ENCODE assay signal across 8 cellular contexts in the genomic region with DNA sequence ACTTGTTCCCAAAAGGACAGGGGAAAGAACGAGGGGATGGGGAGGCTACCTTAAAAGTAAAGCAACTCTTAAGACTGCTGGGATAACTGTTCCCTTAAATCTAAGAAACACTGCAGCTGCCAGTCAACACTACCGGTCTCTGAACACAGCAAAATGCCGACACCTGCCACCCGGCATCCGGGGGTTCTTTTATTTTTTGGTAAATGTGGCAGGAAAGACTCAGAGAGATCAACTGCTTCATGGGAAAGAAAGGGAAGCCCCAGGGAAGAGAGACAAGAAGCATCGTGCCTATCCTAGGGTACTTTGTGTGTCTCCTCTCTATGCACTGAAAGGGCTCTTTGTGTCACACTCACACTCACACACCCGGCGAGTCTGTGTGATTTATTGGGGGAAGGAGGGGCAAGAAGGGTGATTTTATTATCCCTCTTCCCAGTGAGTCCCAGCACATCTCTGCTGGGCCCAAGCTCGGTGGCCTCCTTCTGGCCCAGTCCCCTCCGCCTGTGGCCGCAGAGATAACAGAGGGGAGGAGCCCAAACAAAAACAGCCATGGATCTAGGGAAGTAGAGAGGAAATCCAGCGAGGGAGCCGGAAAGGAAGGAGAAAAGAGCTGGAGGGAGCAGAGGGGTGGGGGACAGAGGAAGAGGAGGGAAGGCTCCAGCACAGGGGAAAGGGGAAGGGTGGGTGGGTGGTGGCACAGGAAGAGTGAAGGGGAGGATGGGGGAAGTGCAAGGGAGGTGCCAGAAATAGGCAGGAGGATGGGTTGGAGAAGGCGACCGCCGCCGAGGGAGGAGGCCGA. TPM values are rescaled to one million over a fixed set of nuclear protein-coding genes. Genes with fewer than 3 reads are reported as not detected.
DNase-seq lines count a peak whose midpoint lies in the region; ATAC-seq and TF ChIP-seq lines count a peak whose summit lies in the region.

No MANE protein-coding gene starts in this region.

- CTCF ChIA-PET in CD8-positive, alpha-beta T cell (lab: Charles Lee) = interaction anchor here (0.8 to 1.5 kb wide), 4 partner anchors 27 to 171 kb away, joined by 3 to 5 read pairs (median 4); no protein-coding TSS in a partner anchor
- CTCF ChIA-PET in HEK293T (lab: Yijun Ruan, JAX) = interaction anchor here (0.6 kb wide), 1 partner anchor 214 kb away, joined by 5 read pairs; no protein-coding TSS in a partner anchor
- CTCF ChIA-PET in T-cell (lab: Charles Lee) = interaction anchor here (0.6 to 3.5 kb wide), 3 partner anchors 28 to 97 kb away, joined by 3 to 13 read pairs (median 6); no protein-coding TSS in a partner anchor

- no peaks in the 10 kb centered on the region for H3K9me3 Mint-ChIP-seq in CD8-positive, alpha-beta T cell
- no peaks in the 10 kb centered on the region for H3K9me3 Mint-ChIP-seq in T-cell

- no peak for TF ChIP-seq EP300 in stomach (IDR thresholded peaks at IDR 0.05)

- peak in 3 of 7 experiments; percentile 38 to 59 (median 39) for DNase-seq in CD8-positive, alpha-beta T cell
- DNase-seq in HEK293T (ENCODE audit: extremely low spot score) (peak; percentile 61), T-cell (peak in 22 of 34 experiments; percentile 16 to 53 (median 33)), dorsolateral prefrontal cortex (peak; percentile 24 to 72 (median 57)), left lung (peak in 1 of 2 donors; percentile 61), stomach (no peak)

- POLR2A ChIA-PET in CD8-positive, alpha-beta T cell (lab: Charles Lee) = interaction anchor here (1.0 to 1.1 kb wide), 3 partner anchors 91 to 172 kb away, joined by 3 to 4 read pairs (median 3); no protein-coding TSS in a partner anchor
- POLR2A ChIA-PET in HEK293T (lab: Yijun Ruan, JAX) (interaction anchor here (1.0 kb wide), 1 partner anchor 18 kb away, joined by 4 read pairs; no protein-coding TSS in a partner anchor), T-cell (lab: Charles Lee) (interaction anchor here in 1 of 2 donors (0.6 to 1.2 kb wide), 2 partner anchors 17 to 108 kb away, joined by 4 to 7 read pairs; no protein-coding TSS in a partner anchor)

- intact Hi-C loops in CD8-positive, alpha-beta T cell (cut with DNase I, micrococcal nuclease) = loop anchor here (1.0 to 5.0 kb wide), 13 partner anchors 15 to 615 kb away; a partner anchor contains a TSS
- intact Hi-C loops in dorsolateral prefrontal cortex (cut with DNase I) (loop anchor here (2.0 to 10.0 kb wide), 7 partner anchors 55 to 161 kb away; no protein-coding TSS in a partner anchor), left lung (cut with DNase I) (no loop called here), stomach (cut with DNase I; ENCODE audit: low total_unique reads) (loop anchor here (10.0 kb wide), 2 partner anchors 123 to 147 kb away; no protein-coding TSS in a partner anchor)

- H3K4me1 Mint-ChIP-seq in CD8-positive, alpha-beta T cell (ENCODE audit: low read depth) = peaks cover 54% of the 10 kb centered on the region
- peaks cover 56 to 64% (median 60%) of the 10 kb centered on the region in 3 donors for H3K4me1 Mint-ChIP-seq in T-cell

- no peaks in the 10 kb centered on the region for H3K27me3 ChIP-seq in CD8-positive, alpha-beta T cell (ENCODE audit: insufficient read depth, low read length)
- H3K27me3 ChIP-seq in dorsolateral prefrontal cortex (no peaks in the 10 kb centered on the region), left lung (peaks cover 0 to 51% of the 10 kb centered on the region in 2 donors), stomach (peaks cover 0 to 11% (median 0%) of the 10 kb centered on the region in 3 donors)

- no peak for TF ChIP-seq CTCF in CD8-positive, alpha-beta T cell (IDR thresholded peaks at IDR 0.05)
- TF ChIP-seq CTCF in dorsolateral prefrontal cortex (IDR thresholded peaks at IDR 0.05 in 54 of 56, conservative IDR thresholded peaks at IDR 0.05 in 2 of 56; ENCODE audit: low read depth in 1 of 56, partially characterized antibody in 56 of 56) (peak in 2 of 56 donors; percentile 4 to 16), left lung (IDR thresholded peaks at IDR 0.05) (no peak), stomach (IDR thresholded peaks at IDR 0.05) (no peak)

- 1 to 7% (median 2%) methylated on average over 18 of the region's 18 CpGs for WGBS in stomach, 5 donors

- peak overlapping the region; percentile 91 for H3K4me3 ChIP-seq in CD8-positive, alpha-beta T cell (ENCODE audit: low read depth, low read length)
- H3K4me3 ChIP-seq in dorsolateral prefrontal cortex (peak overlapping the region; percentile 58 to 95 (median 83)), left lung (peak overlapping the region; percentile 60 to 69), stomach (peak overlapping the region; percentile 68 to 88 (median 79))

- TF ChIP-seq POLR2A in stomach (IDR thresholded peaks at IDR 0.05) = no peak

- H3K36me3 ChIP-seq in CD8-positive, alpha-beta T cell (ENCODE audit: insufficient read depth, low read length) = no peaks in the 10 kb centered on the region
- H3K36me3 ChIP-seq in left lung (no peaks in the 10 kb centered on the region), stomach (no peaks in the 10 kb centered on the region)

- peaks cover 28% of the 10 kb centered on the region for H3K36me3 Mint-ChIP-seq in CD8-positive, alpha-beta T cell
- peaks cover 12% of the 10 kb centered on the region for H3K36me3 Mint-ChIP-seq in T-cell

- no peak for ATAC-seq in CD8-positive, alpha-beta T cell
- ATAC-seq in T-cell (replicated peaks in 1 of 4) (peak in 2 of 4 experiments; percentile 0 to 3), left lung (no peak), GM21390 (IDR thresholded peaks at IDR 0.05; ENCODE audit: unreplicated experiment) (no peak), HG03439 (IDR thresholded peaks at IDR 0.05; ENCODE audit: unreplicated experiment) (no peak)

- H3K4me1 ChIP-seq in CD8-positive, alpha-beta T cell (ENCODE audit: insufficient read depth, low read length) = peaks cover 50% of the 10 kb centered on the region
- H3K4me1 ChIP-seq in left lung (peaks cover 0 to 33% of the 10 kb centered on the region in 2 donors), stomach (peaks cover 5 to 48% (median 36%) of the 10 kb centered on the region in 4 donors)

- H3K27me3 Mint-ChIP-seq in CD8-positive, alpha-beta T cell (ENCODE audit: low read depth) = no peaks in the 10 kb centered on the region
- H3K27me3 Mint-ChIP-seq in T-cell = no peaks in the 10 kb centered on the region

- peak overlapping the region; percentile 86 for H3K27ac ChIP-seq in CD8-positive, alpha-beta T cell (ENCODE audit: low read depth, low read length)
- H3K27ac ChIP-seq in dorsolateral prefrontal cortex (peak overlapping the region; percentile 62 to 97 (median 91)), left lung (peak overlapping the region; percentile 69 to 78), stomach (peak overlapping the region; percentile 77 to 92 (median 90))

- peak overlapping the region; percentile 97 for H3K4me3 Mint-ChIP-seq in CD8-positive, alpha-beta T cell
- peak overlapping the region; percentile 96 to 99 (median 98) for H3K4me3 Mint-ChIP-seq in T-cell

- no peaks in the 10 kb centered on the region for H3K9me3 ChIP-seq in CD8-positive, alpha-beta T cell (ENCODE audit: low read length)
- H3K9me3 ChIP-seq in left lung = no peaks in the 10 kb centered on the region
- H3K9me3 ChIP-seq in stomach = peaks cover 0 to 6% (median 0%) of the 10 kb centered on the region in 4 donors

- peak overlapping the region; percentile 95 for H3K27ac Mint-ChIP-seq in CD8-positive, alpha-beta T cell
- H3K27ac Mint-ChIP-seq in T-cell = peak overlapping the region; percentile 94 to 95

TF ChIP-seq in HEK293T, 16 proteins besides CTCF, POLR2A, EP300 and RAD21:
- TF ChIP-seq LEF1 (IDR thresholded peaks at IDR 0.05; ENCODE audit: borderline replicate concordance) (no peak), NFRKB (IDR thresholded peaks at IDR 0.05) (no peak)
- TF ChIP-seq, protein P1, sequence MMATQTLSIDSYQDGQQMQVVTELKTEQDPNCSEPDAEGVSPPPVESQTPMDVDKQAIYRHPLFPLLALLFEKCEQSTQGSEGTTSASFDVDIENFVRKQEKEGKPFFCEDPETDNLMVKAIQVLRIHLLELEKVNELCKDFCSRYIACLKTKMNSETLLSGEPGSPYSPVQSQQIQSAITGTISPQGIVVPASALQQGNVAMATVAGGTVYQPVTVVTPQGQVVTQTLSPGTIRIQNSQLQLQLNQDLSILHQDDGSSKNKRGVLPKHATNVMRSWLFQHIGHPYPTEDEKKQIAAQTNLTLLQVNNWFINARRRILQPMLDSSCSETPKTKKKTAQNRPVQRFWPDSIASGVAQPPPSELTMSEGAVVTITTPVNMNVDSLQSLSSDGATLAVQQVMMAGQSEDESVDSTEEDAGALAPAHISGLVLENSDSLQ (IDR thresholded peaks at IDR 0.05) = peak; percentile 89

RNA-seq across cellular contexts. Expression of a gene that starts 1.3 kb away (rescaled TPM):
- 100 to 1,000 TPM; 479 to 483 TPM for total RNA-seq in CD8-positive, alpha-beta T cell
- total RNA-seq in T-cell (100 to 1,000 TPM; 466 to 573 (median 534) TPM), dorsolateral prefrontal cortex (100 to 1,000 TPM; 174 to 413 (median 233) TPM), left lung (10 to 100 TPM; 58.8 to 73.8 TPM), stomach (100 to 1,000 TPM in 2 of 5 donors, 10 to 100 TPM in 2, 1 to 10 TPM in 1; 8.4 to 146 (median 81.7) TPM)
- 10 to 100 TPM; 15.8 to 22.7 (median 18.0) TPM for polyA plus RNA-seq in stomach

Comparison
In these comparisons a context has a peak if more than half of its experiments do, and no peak if none do; other contexts are left out.
1. intact Hi-C loops: an anchor here in CD8-positive, alpha-beta T cell (1.0 to 5.0 kb wide), dorsolateral prefrontal cortex (2.0 to 10.0 kb wide) and stomach (10.0 kb wide); none called in left lung.